In the genomic region with DNA sequence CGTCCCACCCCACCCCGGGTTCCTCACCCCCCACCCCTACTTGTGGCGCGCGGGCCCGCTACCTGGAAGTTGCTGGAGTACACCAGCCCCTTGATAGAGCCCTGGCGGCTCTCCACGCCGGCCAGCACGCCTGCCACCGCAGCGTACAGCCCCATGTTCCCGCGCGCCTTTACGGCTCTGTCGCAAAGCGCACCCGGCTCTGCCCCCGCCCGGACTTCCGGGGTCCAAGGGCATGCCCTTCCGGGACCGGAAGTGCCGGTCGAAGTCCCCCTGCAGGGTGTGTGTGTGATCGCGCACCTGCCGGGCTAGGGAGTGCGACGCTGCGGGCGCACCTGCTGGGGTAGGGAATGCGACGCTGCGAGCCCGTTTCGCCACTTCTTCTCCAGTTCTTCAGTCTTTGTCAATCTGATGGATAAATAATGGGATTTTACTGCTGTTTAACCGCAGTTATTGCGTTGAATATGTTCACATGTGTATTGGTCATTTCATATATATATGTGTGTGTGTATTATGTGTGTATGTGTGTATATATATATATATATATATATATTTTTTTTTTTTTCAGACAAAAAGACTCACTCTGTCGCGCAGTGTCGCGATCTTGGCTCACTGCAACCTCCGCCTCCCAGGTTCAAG, we compare ENCODE assay signal across 8 cellular contexts. TPM values are rescaled to one million over a fixed set of nuclear protein-coding genes. Genes with fewer than 3 reads are reported as not detected.
DNase-seq lines count a peak whose midpoint lies in the region; ATAC-seq and TF ChIP-seq lines count a peak whose summit lies in the region.
"Not testable (repeated sequence)": the region's sequence is repeated elsewhere in the genome, so short reads cannot be mapped to it uniquely, and the experiment has no call there.

No MANE protein-coding gene starts in this region.

- H3K27me3 ChIP-seq in Caco-2 (replicated peaks; ENCODE audit: control insufficient read depth, insufficient read depth, low read length); right lobe of liver: not testable (repeated sequence)

- not testable (repeated sequence) for H3K4me1 ChIP-seq in Caco-2, right lobe of liver

- H3K27me3 Mint-ChIP-seq in Caco-2 (ENCODE audit: insufficient read depth, unreplicated experiment); activated CD4-positive, alpha-beta T cell treated with anti-CD3 and anti-CD28 coated beads, Interleukin-2, amount 10 ng/mL, durations not matched to agents 7 days and 5 days; dendritic cell treated with granulocyte-macrophage colony-stimulating factor and Interleukin-4, amounts not matched to agents 40 ng/mL and 50 ng/mL, for 4 days; stimulated activated memory B cell treated with anti-CD40 and anti-IgM and Interleukin-4, amounts not matched to agents 10 μg/mL and 1 μg/mL and 100 μg/mL, for 72 hours: not testable (repeated sequence)

- H3K4me1 Mint-ChIP-seq in Caco-2 (ENCODE audit: low read depth, unreplicated experiment); activated CD4-positive, alpha-beta T cell treated with anti-CD3 and anti-CD28 coated beads, Interleukin-2, amount 10 ng/mL, durations not matched to agents 7 days and 5 days; dendritic cell treated with granulocyte-macrophage colony-stimulating factor and Interleukin-4, amounts not matched to agents 40 ng/mL and 50 ng/mL, for 4 days (ENCODE audit: low read depth); stimulated activated memory B cell treated with anti-CD40 and anti-IgM and Interleukin-4, amounts not matched to agents 10 μg/mL and 1 μg/mL and 100 μg/mL, for 72 hours: not testable (repeated sequence)

- not testable (repeated sequence) for BruUV-seq in Caco-2 (replicated peaks; lab: Mats Ljungman, UMichigan)

- not testable (repeated sequence) for TF ChIP-seq CTCF in Caco-2 (IDR thresholded peaks at IDR 0.05; ENCODE audit: insufficient read depth in 1 of 2, low read depth in 1 of 2, low read length in 1 of 2, severe bottlenecking in 1 of 2, unreplicated experiment in 1 of 2); right lobe of liver (IDR thresholded peaks at IDR 0.05)

- not testable (repeated sequence) for DNase-seq in Caco-2, right lobe of liver
- DNase-seq in activated CD4-positive, alpha-beta T cell treated with anti-CD3 and anti-CD28 coated beads, Interleukin-2, amount 10 ng/mL, durations not matched to agents 7 days and 5 days: peak; percentile 11

- not testable (repeated sequence) for H3K9me3 Mint-ChIP-seq in Caco-2 (ENCODE audit: unreplicated experiment); activated CD4-positive, alpha-beta T cell treated with anti-CD3 and anti-CD28 coated beads, Interleukin-2, amount 10 ng/mL, durations not matched to agents 7 days and 5 days; dendritic cell treated with granulocyte-macrophage colony-stimulating factor and Interleukin-4, amounts not matched to agents 40 ng/mL and 50 ng/mL, for 4 days; stimulated activated memory B cell treated with anti-CD40 and anti-IgM and Interleukin-4, amounts not matched to agents 10 μg/mL and 1 μg/mL and 100 μg/mL, for 72 hours

- intact Hi-C loops in Caco-2 (cut with micrococcal nuclease; ENCODE audit: unreplicated experiment); dendritic cell treated with granulocyte-macrophage colony-stimulating factor and Interleukin-4, amounts not matched to agents 40 ng/mL and 50 ng/mL, for 4 days (cut with micrococcal nuclease); right lobe of liver (cut with DNase I): not testable (repeated sequence)

- not testable (repeated sequence) for H3K27ac Mint-ChIP-seq in Caco-2 (ENCODE audit: unreplicated experiment); activated CD4-positive, alpha-beta T cell treated with anti-CD3 and anti-CD28 coated beads, Interleukin-2, amount 10 ng/mL, durations not matched to agents 7 days and 5 days; dendritic cell treated with granulocyte-macrophage colony-stimulating factor and Interleukin-4, amounts not matched to agents 40 ng/mL and 50 ng/mL, for 4 days; stimulated activated memory B cell treated with anti-CD40 and anti-IgM and Interleukin-4, amounts not matched to agents 10 μg/mL and 1 μg/mL and 100 μg/mL, for 72 hours

- not testable (repeated sequence) for TF ChIP-seq POLR2A in right lobe of liver (IDR thresholded peaks at IDR 0.05)

- not testable (repeated sequence) for H3K9me3 ChIP-seq in Caco-2, right lobe of liver

- not testable (repeated sequence) for H3K36me3 Mint-ChIP-seq in Caco-2 (ENCODE audit: insufficient read depth, unreplicated experiment); activated CD4-positive, alpha-beta T cell treated with anti-CD3 and anti-CD28 coated beads, Interleukin-2, amount 10 ng/mL, durations not matched to agents 7 days and 5 days (ENCODE audit: low read depth); dendritic cell treated with granulocyte-macrophage colony-stimulating factor and Interleukin-4, amounts not matched to agents 40 ng/mL and 50 ng/mL, for 4 days (ENCODE audit: low read depth); stimulated activated memory B cell treated with anti-CD40 and anti-IgM and Interleukin-4, amounts not matched to agents 10 μg/mL and 1 μg/mL and 100 μg/mL, for 72 hours

- H3K4me3 ChIP-seq in Caco-2 (ENCODE audit: low read depth, low read length) (peak overlapping the region; percentile 34), right lobe of liver (peak overlapping the region in 2 of 3 donors; percentile 37 to 45)

- not testable (repeated sequence) for H3K36me3 ChIP-seq in Caco-2 (ENCODE audit: control insufficient read depth, insufficient read depth, low read length); right lobe of liver

- CTCF ChIA-PET in Caco-2 (lab: Charles Lee): not testable (repeated sequence)
- CTCF ChIA-PET in activated CD4-positive, alpha-beta T cell treated with anti-CD3 and anti-CD28 coated beads, Interleukin-2, amount 10 ng/mL, durations not matched to agents 7 days and 5 days (lab: Charles Lee): interaction anchor here (0.7 kb wide), 1 partner anchor 432 kb away, joined by 3 read pairs; no protein-coding TSS in a partner anchor

- H3K4me3 Mint-ChIP-seq in Caco-2 (ENCODE audit: unreplicated experiment): peak overlapping the region; percentile 67
- peak overlapping the region; percentile 68 for H3K4me3 Mint-ChIP-seq in activated CD4-positive, alpha-beta T cell treated with anti-CD3 and anti-CD28 coated beads, Interleukin-2, amount 10 ng/mL, durations not matched to agents 7 days and 5 days
- peak overlapping the region; percentile 69 for H3K4me3 Mint-ChIP-seq in dendritic cell treated with granulocyte-macrophage colony-stimulating factor and Interleukin-4, amounts not matched to agents 40 ng/mL and 50 ng/mL, for 4 days
- H3K4me3 Mint-ChIP-seq in stimulated activated memory B cell treated with anti-CD40 and anti-IgM and Interleukin-4, amounts not matched to agents 10 μg/mL and 1 μg/mL and 100 μg/mL, for 72 hours: peak overlapping the region; percentile 72

- POLR2A ChIA-PET in Caco-2 (lab: Charles Lee); activated CD4-positive, alpha-beta T cell treated with anti-CD3 and anti-CD28 coated beads, Interleukin-2, amount 10 ng/mL, durations not matched to agents 7 days and 5 days (lab: Charles Lee): not testable (repeated sequence)

- H3K27ac ChIP-seq in right lobe of liver: not testable (repeated sequence)

- ATAC-seq in GM19438 (IDR thresholded peaks at IDR 0.05; ENCODE audit: low read depth, unreplicated experiment): peak; percentile 85
- peak; percentile 84 for ATAC-seq in HG02840 (IDR thresholded peaks at IDR 0.05; ENCODE audit: low FRiP score, unreplicated experiment)
- ATAC-seq in HG03565 (IDR thresholded peaks at IDR 0.05; ENCODE audit: unreplicated experiment): peak; percentile 80
- peak; percentile 95 to 98 (median 97) for ATAC-seq in right lobe of liver
- peak; percentile 97 for ATAC-seq in stimulated activated memory B cell treated with anti-CD40 and anti-IgM and Interleukin-4, amounts not matched to agents 10 μg/mL and 1 μg/mL and 100 μg/mL, for 72 hours

- WGBS in right lobe of liver (ENCODE audit: insufficient coverage, low coverage, low lambda C conversion rate, missing lambda C conversion rate): 0% methylated on average over 5 of the region's 45 CpGs

RNA-seq across cellular contexts. Expression of a gene that starts 14.6 kb away (rescaled TPM):
- total RNA-seq in Caco-2 (2022) (0.39 TPM in 1 of 2 replicates, not detected in the other), right lobe of liver (under 1 TPM in 4 of 6 experiments, not detected in 2; 0.35 to 0.88 (median 0.72) TPM)
- 1 to 10 TPM; 1.2 to 1.5 TPM for total RNA-seq in activated CD4-positive, alpha-beta T cell treated with anti-CD3 and anti-CD28 coated beads, Interleukin-2, amount 10 ng/mL, durations not matched to agents 7 days and 5 days

RNA-seq across cellular contexts. Expression of a gene that starts 29.8 kb away (rescaled TPM):
- total RNA-seq in Caco-2 (2022) (76.8 and 83.1 TPM in 2 replicates), right lobe of liver (10 to 100 TPM; 14.2 to 19.0 (median 16.6) TPM)
- 10 to 100 TPM; 55.0 to 59.6 TPM for total RNA-seq in activated CD4-positive, alpha-beta T cell treated with anti-CD3 and anti-CD28 coated beads, Interleukin-2, amount 10 ng/mL, durations not matched to agents 7 days and 5 days
